In genomic region chr5:131322926-131323325, GRCh38 we compare ENCODE assay signal across 1 cellular context.
TF ChIP-seq lines count a peak whose summit lies in the region.

No MANE protein-coding gene starts in this region.

TF ChIP-seq in H1, 55 proteins besides CTCF, POLR2A, EP300 and RAD21:
- TF ChIP-seq POLR2AphosphoS5 (IDR thresholded peaks at IDR 0.05; ENCODE audit: low read depth, low read length) = no peak
- TF ChIP-seq MAFK (IDR thresholded peaks at IDR 0.05; ENCODE audit: low read depth, low read length) = no peak
- TF ChIP-seq SP2 (IDR thresholded peaks at IDR 0.05; ENCODE audit: low read length) = no peak
- no peak for TF ChIP-seq FOSL1 (IDR thresholded peaks at IDR 0.05; ENCODE audit: insufficient read depth, low read depth, low read length)
- TF ChIP-seq GTF2F1 (IDR thresholded peaks at IDR 0.05; ENCODE audit: borderline replicate concordance, low read depth, low read length) = no peak
- TF ChIP-seq SUZ12 (IDR thresholded peaks at IDR 0.05; ENCODE audit: low read length) = no peak
- no peak for TF ChIP-seq POU5F1 (IDR thresholded peaks at IDR 0.05; ENCODE audit: low read depth, low read length)
- no peak for TF ChIP-seq KDM5A (IDR thresholded peaks at IDR 0.05; ENCODE audit: low read length)
- TF ChIP-seq SAP30 (IDR thresholded peaks at IDR 0.05; ENCODE audit: insufficient read depth, insufficient replicate concordance, low read length) = no peak
- no peak for TF ChIP-seq CHD1 (IDR thresholded peaks at IDR 0.05; ENCODE audit: low read depth, low read length)
- no peak for TF ChIP-seq TBP (IDR thresholded peaks at IDR 0.05; ENCODE audit: low read depth, low read length)
- TF ChIP-seq RBBP5 (IDR thresholded peaks at IDR 0.05; ENCODE audit: borderline replicate concordance, low read depth, low read length) = no peak
- no peak for TF ChIP-seq JUN (IDR thresholded peaks at IDR 0.05; ENCODE audit: low read depth, low read length)
TF ChIP-seq in H1: peak in this region for 0.
